12 cellular contexts compared by ENCODE assay signal in genomic region chr21:42744520-42745445, GRCh38.
"Had no signal": no experiment of that assay in that cellular context is flagged by ENCODE, and none has a peak within 500 bp of the region (broad histone marks: within the 10 kb centered on the region; RNA-seq: fewer than 3 reads in every experiment).

No MANE protein-coding gene starts in this region.

- DNase-seq: activated CD4-positive, alpha-beta T cell treated with anti-CD3 and anti-CD28 coated beads for 48 hours; lower lobe of right lung; natural killer cell; stimulated activated CD4-positive, alpha-beta T cell treated with anti-CD3 and anti-CD28 coated beads, Interleukin-4, amount 100 ng/mL, for 1 hour; stimulated activated CD8-positive, alpha-beta memory T cell treated with anti-CD3 and anti-CD28 coated beads, Interleukin-4, amount 100 ng/mL, for 48 hours; thyroid gland; uterus; WERI-Rb-1 had no signal

- H3K36me3 Mint-ChIP-seq: activated naive CD8-positive, alpha-beta T cell treated with anti-CD3 and anti-CD28 coated beads for 36 hours; natural killer cell had no signal

- H3K4me1 ChIP-seq: breast epithelium, uterus had no signal

- H3K27me3 ChIP-seq: breast epithelium, dorsolateral prefrontal cortex, hepatocyte, thyroid gland, uterus had no signal

- H3K4me3 ChIP-seq: breast epithelium, hepatocyte, lower lobe of right lung, thyroid gland, uterus had no signal

- H3K4me3 Mint-ChIP-seq: activated naive CD8-positive, alpha-beta T cell treated with anti-CD3 and anti-CD28 coated beads for 36 hours; natural killer cell had no signal

- H3K27ac ChIP-seq: hepatocyte, lower lobe of right lung, uterus, WERI-Rb-1 had no signal

- H3K9me3 Mint-ChIP-seq: activated naive CD8-positive, alpha-beta T cell treated with anti-CD3 and anti-CD28 coated beads for 36 hours; natural killer cell had no signal

- H3K36me3 ChIP-seq: breast epithelium, lower lobe of right lung, thyroid gland, uterus had no signal

- ATAC-seq: lower lobe of right lung, natural killer cell had no signal

- H3K9me3 ChIP-seq: breast epithelium, lower lobe of right lung, thyroid gland, uterus had no signal

- H3K27me3 Mint-ChIP-seq: activated naive CD8-positive, alpha-beta T cell treated with anti-CD3 and anti-CD28 coated beads for 36 hours had no signal

- H3K27ac Mint-ChIP-seq: activated naive CD8-positive, alpha-beta T cell treated with anti-CD3 and anti-CD28 coated beads for 36 hours had no signal
